In genomic region chr12:8032242-8033152, GRCh38 we compare ENCODE assay signal across 8 cellular contexts. TPM values are rescaled to one million over a fixed set of nuclear protein-coding genes. Genes with fewer than 3 reads are reported as not detected.
DNase-seq lines count a peak whose midpoint lies in the region; ATAC-seq and TF ChIP-seq lines count a peak whose summit lies in the region.

Gene FOXJ2, plus strand, starts transcription at chr12:8032716. Its CDS starts 7,117 bp downstream, at chr12:8039833.

- TF ChIP-seq CTCF in endothelial cell (IDR thresholded peaks at IDR 0.05; ENCODE audit: unreplicated experiment) (no peak), mesothelial cell of epicardium (IDR thresholded peaks at IDR 0.05; ENCODE audit: unreplicated experiment) (peak; percentile 17)

- CTCF ChIA-PET in activated CD8-positive, alpha-beta memory T cell treated with anti-CD3 and anti-CD28 coated beads, Interleukin-2, amount 10 ng/mL, durations not matched to agents 7 days and 5 days (lab: Charles Lee): interaction anchor here (0.5 to 2.3 kb wide), 5 partner anchors 14 to 198 kb away, joined by 3 to 10 read pairs (median 6); no protein-coding TSS in a partner anchor

- TF ChIP-seq POLR2A in GM18951 (IDR thresholded peaks at IDR 0.05; ENCODE audit: extremely low read depth, insufficient read depth, insufficient read length): peak; percentile 60

- H3K36me3 Mint-ChIP-seq in activated CD8-positive, alpha-beta memory T cell treated with anti-CD3 and anti-CD28 coated beads, Interleukin-2, amount 10 ng/mL, durations not matched to agents 7 days and 5 days: peaks cover 5% of the 10 kb centered on the region
- peaks cover 14% of the 10 kb centered on the region for H3K36me3 Mint-ChIP-seq in endothelial cell (ENCODE audit: low read depth, unreplicated experiment)
- peaks cover 2% of the 10 kb centered on the region for H3K36me3 Mint-ChIP-seq in mesothelial cell of epicardium

- DNase-seq in AG20443 (ENCODE audit: low spot score): peak; percentile 93
- DNase-seq in NCI-H774 (lab: John Stamatoyannopoulos, UW): peak; percentile 59
- peak; percentile 81 for DNase-seq in activated CD8-positive, alpha-beta memory T cell treated with anti-CD3 and anti-CD28 coated beads, Interleukin-2, amount 10 ng/mL, durations not matched to agents 7 days and 5 days
- DNase-seq in endothelial cell (ENCODE audit: low spot score): peak; percentile 81
- DNase-seq in mesothelial cell of epicardium (ENCODE audit: low spot score in 2 of 2, unreplicated experiment in 2 of 2): peak; percentile 68 to 80
- DNase-seq in stimulated activated CD8-positive, alpha-beta memory T cell treated with anti-CD3 and anti-CD28 coated beads, Interleukin-15, amount 100 ng/mL, for 48 hours (ENCODE audit: low read depth in 2 of 2): peak; percentile 65 to 71

- ATAC-seq in HG03159 (IDR thresholded peaks at IDR 0.05; ENCODE audit: unreplicated experiment): peak; percentile 74
- peak; percentile 91 for ATAC-seq in activated CD8-positive, alpha-beta memory T cell treated with anti-CD3 and anti-CD28 coated beads, Interleukin-2, amount 10 ng/mL, durations not matched to agents 7 days and 5 days

- no peaks in the 10 kb centered on the region for H3K27me3 Mint-ChIP-seq in activated CD8-positive, alpha-beta memory T cell treated with anti-CD3 and anti-CD28 coated beads, Interleukin-2, amount 10 ng/mL, durations not matched to agents 7 days and 5 days
- H3K27me3 Mint-ChIP-seq in endothelial cell (ENCODE audit: unreplicated experiment): peaks cover 6% of the 10 kb centered on the region
- no peaks in the 10 kb centered on the region for H3K27me3 Mint-ChIP-seq in mesothelial cell of epicardium (ENCODE audit: low read depth)

- H3K4me1 Mint-ChIP-seq in activated CD8-positive, alpha-beta memory T cell treated with anti-CD3 and anti-CD28 coated beads, Interleukin-2, amount 10 ng/mL, durations not matched to agents 7 days and 5 days: peaks cover 52% of the 10 kb centered on the region
- peaks cover 54% of the 10 kb centered on the region for H3K4me1 Mint-ChIP-seq in endothelial cell (ENCODE audit: unreplicated experiment)
- H3K4me1 Mint-ChIP-seq in mesothelial cell of epicardium: peaks cover 46% of the 10 kb centered on the region

- peak within 1 kb of the TSS; percentile 79 for H3K27ac Mint-ChIP-seq in activated CD8-positive, alpha-beta memory T cell treated with anti-CD3 and anti-CD28 coated beads, Interleukin-2, amount 10 ng/mL, durations not matched to agents 7 days and 5 days
- H3K27ac Mint-ChIP-seq in endothelial cell (ENCODE audit: unreplicated experiment): peak within 1 kb of the TSS; percentile 50
- peak within 1 kb of the TSS; percentile 91 for H3K27ac Mint-ChIP-seq in mesothelial cell of epicardium

- peak within 1 kb of the TSS; percentile 83 for H3K4me3 Mint-ChIP-seq in activated CD8-positive, alpha-beta memory T cell treated with anti-CD3 and anti-CD28 coated beads, Interleukin-2, amount 10 ng/mL, durations not matched to agents 7 days and 5 days
- peak within 1 kb of the TSS; percentile 92 for H3K4me3 Mint-ChIP-seq in endothelial cell (ENCODE audit: unreplicated experiment)
- peak within 1 kb of the TSS; percentile 86 for H3K4me3 Mint-ChIP-seq in mesothelial cell of epicardium

- in situ Hi-C loops in GM18951 (cut with MboI; ENCODE audit: low sequenced_read_pairs, unreplicated experiment): no loop called here

- H3K9me3 Mint-ChIP-seq in activated CD8-positive, alpha-beta memory T cell treated with anti-CD3 and anti-CD28 coated beads, Interleukin-2, amount 10 ng/mL, durations not matched to agents 7 days and 5 days (ENCODE audit: low read depth): no peaks in the 10 kb centered on the region
- H3K9me3 Mint-ChIP-seq in endothelial cell (ENCODE audit: unreplicated experiment) (no peaks in the 10 kb centered on the region), mesothelial cell of epicardium (no peaks in the 10 kb centered on the region)

RNA-seq across cellular contexts. Expression of gene FOXJ2, which starts in this region (rescaled TPM):
- total RNA-seq in activated CD8-positive, alpha-beta memory T cell treated with anti-CD3 and anti-CD28 coated beads, Interleukin-2, amount 10 ng/mL, durations not matched to agents 7 days and 5 days: 10 to 100 TPM; 17.9 to 18.1 TPM
- 42.7 TPM for total RNA-seq in endothelial cell (ENCODE audit: unreplicated experiment)
- 16.1 to 16.7 TPM (median 16.7 TPM) in 3 replicates for total RNA-seq in mesothelial cell of epicardium

Comparison
In these comparisons a context has a peak if more than half of its experiments do, and no peak if none do; other contexts are left out.
1. Peak in every context shown above with its lines: DNase-seq and ATAC-seq.